Comparison of ENCODE assay signal across 26 cellular contexts in genomic region chr11:44389963-44390605, GRCh38.
DNase-seq lines count a peak whose midpoint lies in the region; ATAC-seq, FAIRE-seq and TF ChIP-seq lines count a peak whose summit lies in the region.
"Had no signal": no experiment of that assay in that cellular context is flagged by ENCODE, and none has a peak within 500 bp of the region (broad histone marks: within the 10 kb centered on the region; RNA-seq: fewer than 3 reads in every experiment).

No MANE protein-coding gene starts in this region.

- POLR2A ChIA-PET in HEK293 (lab: Yijun Ruan, JAX) (no interaction called here), H1 (lab: Charles Lee; ENCODE audit: partially characterized antibody) (no interaction called here)

- H2AK5ac ChIP-seq in H1 (ENCODE audit: low read depth, low read length) = no peak overlapping the region; the same call in 1 of the 2 replicates

- no peak overlapping the region for H3K23ac ChIP-seq in H1 (ENCODE audit: insufficient read length)

- H3K9ac ChIP-seq in OCI-LY3 (ENCODE audit: low read length) = no peak overlapping the region
- no peak overlapping the region for H3K9ac ChIP-seq in H1 (replicated peaks in 1 of 4; ENCODE audit: extremely low read depth in 1 of 4, low read depth in 3 of 4, low read length in 3 of 4)
- H3K9ac ChIP-seq: GM23248 had no signal

- H3K27me3 ChIP-seq in OCI-LY3 (ENCODE audit: low read depth, low read length) = peaks cover 19% of the 10 kb centered on the region; the same call in 1 of the 2 replicates
- no peaks in the 10 kb centered on the region; a peak in 1 of 7 replicates for H3K27me3 ChIP-seq in H1 (replicated peaks in 1 of 4; ENCODE audit: control insufficient read depth in 3 of 4, extremely low read depth in 1 of 4, insufficient read depth in 3 of 4, low read length in 3 of 4)
- H3K27me3 ChIP-seq: BLaER1 treated with 17β-estradiol and CSF1 and Interleukin-3, amounts not matched to agents 10 nM and 100 nM; SJCRH30 had no signal

- H3K27me3 Mint-ChIP-seq in stimulated activated memory B cell treated with anti-CD40 and anti-IgM and Interleukin-4, amounts not matched to agents 10 μg/mL and 1 μg/mL and 100 μg/mL, for 72 hours = peaks cover 46% of the 10 kb centered on the region

- 89% methylated on average over 3 of the region's 3 CpGs; no CpG with 5 or more reads in 1 of the 2 experiments for WGBS in H1 (ENCODE audit: extremely low coverage in 1 of 2, insufficient coverage in 1 of 2, insufficient read length in 1 of 2, insufficient replicate concordance in 2 of 2, low coverage in 1 of 2, low lambda C conversion rate in 2 of 2, missing lambda C conversion rate in 1 of 2), 2 experiments

- H3K36me3 Mint-ChIP-seq in stimulated activated memory B cell treated with anti-CD40 and anti-IgM and Interleukin-4, amounts not matched to agents 10 μg/mL and 1 μg/mL and 100 μg/mL, for 72 hours = no peaks in the 10 kb centered on the region
- H3K36me3 Mint-ChIP-seq: CD8-positive, alpha-beta T cell; IgD-negative memory B cell had no signal

- H4K20me1 ChIP-seq in OCI-LY3 (ENCODE audit: insufficient read depth, low read length) (no peaks in the 10 kb centered on the region), H1 (replicated peaks in 1 of 2; ENCODE audit: control insufficient read depth in 1 of 2, insufficient read depth in 2 of 2, low read length in 2 of 2) (no peaks in the 10 kb centered on the region)
- H4K20me1 ChIP-seq: BLaER1 treated with 17β-estradiol and CSF1 and Interleukin-3, amounts not matched to agents 10 nM and 100 nM had no signal

- no peak overlapping the region for H3K56ac ChIP-seq in H1 (replicated peaks; ENCODE audit: insufficient read length, low read depth, low read length)

- peak; percentile 47 for ATAC-seq in stimulated activated memory B cell treated with anti-CD40 and anti-IgM and Interleukin-4, amounts not matched to agents 10 μg/mL and 1 μg/mL and 100 μg/mL, for 72 hours
- no peak for ATAC-seq in GM19395 (IDR thresholded peaks at IDR 0.05; ENCODE audit: unreplicated experiment)
- no peak for ATAC-seq in HG02763 (IDR thresholded peaks at IDR 0.05; ENCODE audit: unreplicated experiment)
- ATAC-seq: A549; CD8-positive, alpha-beta T cell; PC-3; SK-N-SH treated with all-trans-retinoic acid at 6 μM for 48 hours had no signal

- no peak overlapping the region for H4K5ac ChIP-seq in H1 (ENCODE audit: insufficient read length, low read depth, low read length)

- no peak overlapping the region for H3K27ac ChIP-seq in HEK293 (ENCODE audit: extremely low read depth, low read depth, low read length)
- no peak overlapping the region for H3K27ac ChIP-seq in OCI-LY3 (ENCODE audit: low read length)
- H3K27ac ChIP-seq in H1 (ENCODE audit: low read depth, low read length) = no peak overlapping the region
- H3K27ac ChIP-seq: A549, GM23248, SJCRH30 had no signal

- peak overlapping the region; percentile 34 for H4K91ac ChIP-seq in H1 (replicated peaks; ENCODE audit: insufficient read length, low read length)

- H3K4me2 ChIP-seq in OCI-LY3 (ENCODE audit: low read length) = peak overlapping the region; percentile 55
- peak overlapping the region in 1 of 2 experiments; percentile 61; a peak in 1 of 4 replicates for H3K4me2 ChIP-seq in H1 (ENCODE audit: insufficient read depth in 1 of 2, low read depth in 2 of 2, low read length in 2 of 2)

- H3K23me2 ChIP-seq in H1 (ENCODE audit: low read depth, low read length) = 0 out of 2 replicates have a peak, but pooled peaks cover 8% of the 10 kb centered on the region

- no peak for TF ChIP-seq CTCF in HEK293 (tag by site-specific recombination; IDR thresholded peaks at IDR 0.05)
- no peak for TF ChIP-seq CTCF in OCI-LY3 (IDR thresholded peaks at IDR 0.05; ENCODE audit: low read depth, low read length)
- TF ChIP-seq CTCF in H1 (IDR thresholded peaks at IDR 0.05; ENCODE audit: control extremely low read depth in 1 of 3, insufficient read depth in 1 of 3, low read depth in 1 of 3, low read length in 3 of 3) = no peak

- TF ChIP-seq RAD21 in H1 (IDR thresholded peaks at IDR 0.05 in 1 of 2, conservative IDR thresholded peaks at IDR 0.05 in 1 of 2; ENCODE audit: low read depth in 2 of 2, low read length in 2 of 2) = no peak

- H2BK12ac ChIP-seq in H1 (ENCODE audit: low read depth, low read length) = peak overlapping the region; percentile 12; the same call in 1 of the 2 replicates

- FAIRE-seq in H1 (lab: Jason Lieb, UNC) = no peak
- FAIRE-seq: A549 had no signal

- no peak for TF ChIP-seq EP300 in H1 (IDR thresholded peaks at IDR 0.05; ENCODE audit: borderline replicate concordance in 1 of 2, low read depth in 2 of 2, low read length in 2 of 2)

- DNase-seq in H1 (ENCODE audit: low read depth in 1 of 2, low spot score in 2 of 2) (no peak), SW 1271 (lab: John Stamatoyannopoulos, UW) (no peak)
- DNase-seq: AML-193; CD8-positive, alpha-beta T cell; EL; GDM1; GM23248; H9; HFFc6; NCI-H1417; NCI-H1694; NCI-H2029 treated with DMSO at 0.1 percent for 48 hours; NCI-H526 treated with DMSO at 0.1 percent for 48 hours; PC-3; SJCRH30; T-helper 2 cell had no signal

- H3K79me1 ChIP-seq in H1 (ENCODE audit: low read depth, low read length) = no peaks in the 10 kb centered on the region

- CTCF ChIA-PET in HEK293 (lab: Yijun Ruan, JAX) = no interaction called here
- CTCF ChIA-PET in H1 (lab: Charles Lee; ENCODE audit: partially characterized antibody) = interaction anchor here (0.8 to 1.1 kb wide), 2 partner anchors 14 to 31 kb away, joined by 3 to 4 read pairs; no protein-coding TSS in a partner anchor

- peak overlapping the region; percentile 53; the same call in 1 of the 2 replicates for H2BK15ac ChIP-seq in H1 (ENCODE audit: low read length)

- H3K4ac ChIP-seq in H1 (replicated peaks; ENCODE audit: insufficient read length, low read depth, low read length) = no peak overlapping the region

- peaks cover 8% of the 10 kb centered on the region for H3K4me1 Mint-ChIP-seq in stimulated activated memory B cell treated with anti-CD40 and anti-IgM and Interleukin-4, amounts not matched to agents 10 μg/mL and 1 μg/mL and 100 μg/mL, for 72 hours

- no peak overlapping the region for H3K14ac ChIP-seq in H1 (ENCODE audit: insufficient read length)

- TF ChIP-seq POLR2A in H1 (IDR thresholded peaks at IDR 0.05; ENCODE audit: control extremely low read depth in 1 of 2, low read depth in 2 of 2, low read length in 2 of 2) = no peak

- no peak overlapping the region for H3K4me3 Mint-ChIP-seq in stimulated activated memory B cell treated with anti-CD40 and anti-IgM and Interleukin-4, amounts not matched to agents 10 μg/mL and 1 μg/mL and 100 μg/mL, for 72 hours
- H3K4me3 Mint-ChIP-seq: CD8-positive, alpha-beta T cell; HFFc6 had no signal

- H3K79me2 ChIP-seq in OCI-LY3 (ENCODE audit: low read length) (no peaks in the 10 kb centered on the region), H1 (ENCODE audit: control insufficient read depth in 1 of 2, insufficient read depth in 2 of 2, low read length in 2 of 2) (no peaks in the 10 kb centered on the region)

- H2BK20ac ChIP-seq in H1 (ENCODE audit: low read length) = no peak overlapping the region

- H2BK5ac ChIP-seq in H1 (ENCODE audit: low read depth, low read length) = no peak overlapping the region

- H2AFZ ChIP-seq in OCI-LY3 (ENCODE audit: low read depth, low read length) = no peak overlapping the region
- no peak overlapping the region for H2AFZ ChIP-seq in H1 (ENCODE audit: low read length)
- H2AFZ ChIP-seq: GM23248 had no signal

- H3K36me3 ChIP-seq in HEK293 (ENCODE audit: control insufficient read depth in 2 of 2, insufficient read depth in 1 of 2, low read length in 2 of 2) = no peaks in the 10 kb centered on the region
- peaks cover 6% of the 10 kb centered on the region for H3K36me3 ChIP-seq in OCI-LY3 (replicated peaks; ENCODE audit: low read depth, low read length)
- no peaks in the 10 kb centered on the region for H3K36me3 ChIP-seq in H1 (ENCODE audit: control insufficient read depth in 2 of 4, insufficient read depth in 4 of 4, low read length in 3 of 4)
- H3K36me3 ChIP-seq: SJCRH30 had no signal

- peaks cover 4% of the 10 kb centered on the region for H3K9me3 Mint-ChIP-seq in stimulated activated memory B cell treated with anti-CD40 and anti-IgM and Interleukin-4, amounts not matched to agents 10 μg/mL and 1 μg/mL and 100 μg/mL, for 72 hours

- H4K8ac ChIP-seq in H1 (ENCODE audit: extremely low read depth, insufficient read depth, low read length) = no peak overlapping the region

- no peaks in the 10 kb centered on the region for H3K9me3 ChIP-seq in HEK293 (ENCODE audit: control insufficient read depth, insufficient read depth, low read depth, low read length)
- H3K9me3 ChIP-seq in OCI-LY3 (ENCODE audit: insufficient read depth, low read length) = peaks cover 10% of the 10 kb centered on the region; the same call in 1 of the 2 replicates
- H3K9me3 ChIP-seq in H1 (ENCODE audit: insufficient read depth in 2 of 2, low read depth in 1 of 2, low read length in 1 of 2) = peaks cover 6 to 7% of the 10 kb centered on the region in 2 experiments; a peak in 3 of 4 replicates

- H3K4me1 ChIP-seq in HEK293 (ENCODE audit: control insufficient read depth, insufficient read depth, low read length) = no peaks in the 10 kb centered on the region
- peaks cover 18% of the 10 kb centered on the region for H3K4me1 ChIP-seq in OCI-LY3 (ENCODE audit: low read length)
- H3K4me1 ChIP-seq in H1 (replicated peaks in 1 of 4; ENCODE audit: control insufficient read depth in 3 of 4, insufficient read depth in 4 of 4, low read length in 3 of 4) = peaks cover 0 to 3% (median 1%) of the 10 kb centered on the region in 4 experiments; a peak in 4 of 7 replicates
- H3K4me1 ChIP-seq: Caco-2 had no signal

- no peak overlapping the region for H3K18ac ChIP-seq in H1 (ENCODE audit: extremely low read depth, low read length)

- H3K4me3 ChIP-seq in HEK293 (ENCODE audit: low read depth, low read length) (no peak overlapping the region), OCI-LY3 (ENCODE audit: low read length) (0 out of 2 replicates have a peak overlapping the region, but pooled peaks have one; percentile 1), H1 (ENCODE audit: extremely low read depth in 1 of 4, insufficient read depth in 2 of 4, low read depth in 3 of 4, low read length in 4 of 4) (no peak overlapping the region)
- H3K4me3 ChIP-seq: A549, GM23248, SJCRH30 had no signal

- no peak overlapping the region for H2BK120ac ChIP-seq in H1 (replicated peaks; ENCODE audit: low read depth, low read length)

- H3K27ac Mint-ChIP-seq in stimulated activated memory B cell treated with anti-CD40 and anti-IgM and Interleukin-4, amounts not matched to agents 10 μg/mL and 1 μg/mL and 100 μg/mL, for 72 hours = no peak overlapping the region
- H3K27ac Mint-ChIP-seq: CD8-positive, alpha-beta T cell; HFFc6; IgD-negative memory B cell had no signal

TF ChIP-seq in HEK293, 187 proteins besides CTCF, POLR2A, EP300 and RAD21 (continues in another document):
- TF ChIP-seq ZNF214 (tag by site-specific recombination; IDR thresholded peaks at IDR 0.05; ENCODE audit: borderline replicate concordance) (no peak), RBAK (tag by site-specific recombination; IDR thresholded peaks at IDR 0.05) (peak; percentile 49; the same call in 1 of the 2 replicates)

TF ChIP-seq in H1, 55 proteins besides CTCF, POLR2A, EP300 and RAD21 (continues in another document):
- TF ChIP-seq RBBP5 (IDR thresholded peaks at IDR 0.05; ENCODE audit: borderline replicate concordance, low read depth, low read length) = no peak
- no peak for TF ChIP-seq SUZ12 (IDR thresholded peaks at IDR 0.05; ENCODE audit: low read length)
